29 cellular contexts compared by ENCODE assay signal in genomic region chr20:64069209-64069613, GRCh38. TPM values are rescaled to one million over a fixed set of nuclear protein-coding genes. Genes with fewer than 3 reads are reported as not detected.
"Had no signal": no experiment of that assay in that cellular context is flagged by ENCODE, and none has a peak within 500 bp of the region (broad histone marks: within the 10 kb centered on the region; RNA-seq: fewer than 3 reads in every experiment).

No MANE protein-coding gene starts in this region.

- H3K27ac Mint-ChIP-seq: activated naive CD4-positive, alpha-beta T cell treated with anti-CD3 and anti-CD28 coated beads, Interleukin-2, amount 10 ng/mL, durations not matched to agents 7 days and 5 days; activated naive CD8-positive, alpha-beta T cell treated with anti-CD3 and anti-CD28 coated beads, Interleukin-2, amount 10 ng/mL, durations not matched to agents 7 days and 5 days; brain; nephron had no signal

- H3K4me1 ChIP-seq: colonic mucosa had no signal

- H3K4me3 ChIP-seq: ascending aorta, cardiac muscle cell, colonic mucosa, esophagus squamous epithelium, mucosa of descending colon, thoracic aorta, uterus had no signal

- H3K9me3 Mint-ChIP-seq: activated naive CD4-positive, alpha-beta T cell treated with anti-CD3 and anti-CD28 coated beads, Interleukin-2, amount 10 ng/mL, durations not matched to agents 7 days and 5 days; activated naive CD8-positive, alpha-beta T cell treated with anti-CD3 and anti-CD28 coated beads, Interleukin-2, amount 10 ng/mL, durations not matched to agents 7 days and 5 days; brain; nephron had no signal

- H3K27me3 Mint-ChIP-seq: activated naive CD4-positive, alpha-beta T cell treated with anti-CD3 and anti-CD28 coated beads, Interleukin-2, amount 10 ng/mL, durations not matched to agents 7 days and 5 days; activated naive CD8-positive, alpha-beta T cell treated with anti-CD3 and anti-CD28 coated beads, Interleukin-2, amount 10 ng/mL, durations not matched to agents 7 days and 5 days had no signal

- H3K4me3 Mint-ChIP-seq: activated naive CD4-positive, alpha-beta T cell treated with anti-CD3 and anti-CD28 coated beads, Interleukin-2, amount 10 ng/mL, durations not matched to agents 7 days and 5 days; activated naive CD8-positive, alpha-beta T cell treated with anti-CD3 and anti-CD28 coated beads, Interleukin-2, amount 10 ng/mL, durations not matched to agents 7 days and 5 days; brain; nephron had no signal

- DNase-seq: activated CD4-positive, alpha-beta T cell treated with anti-CD3 and anti-CD28 coated beads for 1 hour; activated CD4-positive, alpha-beta T cell treated with anti-CD3 and anti-CD28 coated beads, Interleukin-2, amount 50 U/mL, for 1 hour; activated CD8-positive, alpha-beta memory T cell treated with anti-CD3 and anti-CD28 coated beads for 24 hours; activated gamma-delta T cell; activated naive CD8-positive, alpha-beta T cell treated with anti-CD3 and anti-CD28 coated beads, Interleukin-2, amount 10 ng/mL, durations not matched to agents 7 days and 5 days; cerebellar nuclear complex; colonic mucosa; effector CD8-positive, alpha-beta T cell; esophagus squamous epithelium; foreskin melanocyte; mucosa of descending colon; stimulated activated CD4-positive, alpha-beta T cell treated with anti-CD3 and anti-CD28 coated beads, Interleukin-2, amount 100 ng/mL, for 48 hours; stimulated activated naive CD8-positive, alpha-beta T cell treated with anti-CD3 and anti-CD28 coated beads, Interleukin-15, Interleukin-2, amounts not matched to agents 100 U/mL and 50 U/mL, for 24 hours; T-helper 2 cell; uterus had no signal

- H3K27me3 ChIP-seq: ascending aorta, cardiac muscle cell, colonic mucosa, esophagus squamous epithelium, uterus had no signal

- H3K27ac ChIP-seq: ascending aorta, cardiac muscle cell, colonic mucosa, epithelial cell of prostate, esophagus squamous epithelium, thoracic aorta, uterus had no signal

- ATAC-seq: mucosa of descending colon; stimulated activated naive CD8-positive, alpha-beta T cell treated with anti-CD3 and anti-CD28 coated beads, Interleukin-15, Interleukin-2, amounts not matched to agents 100 U/mL and 50 U/mL, for 24 hours had no signal

- H3K36me3 ChIP-seq: colonic mucosa, uterus had no signal

- FAIRE-seq: endometrium had no signal

- H3K9me3 ChIP-seq: ascending aorta, colonic mucosa, esophagus squamous epithelium, mucosa of descending colon, thoracic aorta, uterus had no signal

RNA-seq across cellular contexts. Expression of gene LKAAEAR1, which starts 15.0 kb away (rescaled TPM):
- total RNA-seq: ascending aorta, colonic mucosa, esophagus squamous epithelium, left ventricle myocardium superior, mesenteric fat pad, mucosa of descending colon, osteocyte, posterior vena cava, subcutaneous adipose tissue, thoracic aorta, uterus had no signal

RNA-seq across cellular contexts. Expression of gene SOX18, which starts 19.8 kb away (rescaled TPM):
- total RNA-seq: myocyte had no signal
- polyA plus RNA-seq: cardiac muscle cell had no signal
